In genomic region chr3:111319598-111319997, GRCh38 we compare ENCODE assay signal across 25 cellular contexts.
"Had no signal": no experiment of that assay in that cellular context is flagged by ENCODE, and none has a peak within 500 bp of the region (broad histone marks: within the 10 kb centered on the region; RNA-seq: fewer than 3 reads in every experiment).

No MANE protein-coding gene starts in this region.

- ATAC-seq: activated CD8-positive, alpha-beta T cell treated with anti-CD3 and anti-CD28 coated beads, Interleukin-2, amount 10 ng/mL, durations not matched to agents 7 days and 5 days; activated T-helper 17 cell treated with anti-CD3 and anti-CD28 coated beads, Interleukin-2, amount 50 U/mL, for 72 hours; effector memory CD8-positive, alpha-beta T cell; gastrocnemius medialis; left ventricle myocardium superior; natural killer cell had no signal

- H3K4me3 Mint-ChIP-seq: activated CD8-positive, alpha-beta T cell treated with anti-CD3 and anti-CD28 coated beads, Interleukin-2, amount 10 ng/mL, durations not matched to agents 7 days and 5 days; activated naive CD8-positive, alpha-beta T cell treated with anti-CD3 and anti-CD28 coated beads, Interleukin-2, amount 10 ng/mL, durations not matched to agents 7 days and 5 days; activated T-helper 17 cell treated with anti-CD3 and anti-CD28 coated beads, Interleukin-2, amount 50 U/mL, for 72 hours; central memory CD8-positive, alpha-beta T cell; natural killer cell; type B pancreatic cell had no signal

- H3K27ac Mint-ChIP-seq: activated CD8-positive, alpha-beta T cell treated with anti-CD3 and anti-CD28 coated beads, Interleukin-2, amount 10 ng/mL, durations not matched to agents 7 days and 5 days; activated naive CD8-positive, alpha-beta T cell treated with anti-CD3 and anti-CD28 coated beads, Interleukin-2, amount 10 ng/mL, durations not matched to agents 7 days and 5 days; activated T-helper 17 cell treated with anti-CD3 and anti-CD28 coated beads, Interleukin-2, amount 50 U/mL, for 72 hours; effector memory CD8-positive, alpha-beta T cell; natural killer cell; progenitor cell of endocrine pancreas; type B pancreatic cell had no signal

- H3K4me1 ChIP-seq: breast epithelium, colonic mucosa had no signal

- H3K36me3 Mint-ChIP-seq: natural killer cell, type B pancreatic cell had no signal

- DNase-seq: activated CD4-positive, alpha-beta T cell treated with anti-CD3 and anti-CD28 coated beads for 1 hour; activated CD4-positive, alpha-beta T cell treated with anti-CD3 and anti-CD28 coated beads, Interleukin-2, amount 50 U/mL, for 1 hour; activated CD8-positive, alpha-beta T cell treated with anti-CD3 and anti-CD28 coated beads, Interleukin-2, amount 10 ng/mL, durations not matched to agents 7 days and 5 days; activated naive CD4-positive, alpha-beta T cell; activated naive CD8-positive, alpha-beta T cell treated with anti-CD3 and anti-CD28 coated beads, Interleukin-2, amount 10 ng/mL, durations not matched to agents 7 days and 5 days; amniotic stem cell; colonic mucosa; dorsolateral prefrontal cortex; effector memory CD8-positive, alpha-beta T cell; gastrocnemius medialis; hippocampal formation; left ventricle myocardium superior; midbrain; natural killer cell; retina; stimulated activated CD4-positive, alpha-beta T cell treated with anti-CD3 and anti-CD28 coated beads, Interleukin-4, amount 100 ng/mL, for 24 hours; stimulated activated naive CD4-positive, alpha-beta T cell treated with Interleukin-2 at 50 U/mL for 16 hours; T-helper 9 cell had no signal

- H3K36me3 ChIP-seq: breast epithelium, colonic mucosa, esophagus muscularis mucosa, gastrocnemius medialis, thoracic aorta had no signal

- H3K27me3 ChIP-seq: breast epithelium, colonic mucosa, dorsolateral prefrontal cortex, esophagus muscularis mucosa, gastrocnemius medialis had no signal

- H3K4me3 ChIP-seq: breast epithelium, colonic mucosa, dorsolateral prefrontal cortex, esophagus muscularis mucosa, gastrocnemius medialis, thoracic aorta had no signal

- H3K27ac ChIP-seq: breast epithelium, colonic mucosa, dorsolateral prefrontal cortex, esophagus muscularis mucosa, gastrocnemius medialis, thoracic aorta had no signal

- H3K9me3 ChIP-seq: breast epithelium, colonic mucosa, esophagus muscularis mucosa, gastrocnemius medialis, thoracic aorta had no signal

- H3K27me3 Mint-ChIP-seq: activated naive CD8-positive, alpha-beta T cell treated with anti-CD3 and anti-CD28 coated beads, Interleukin-2, amount 10 ng/mL, durations not matched to agents 7 days and 5 days; activated T-helper 17 cell treated with anti-CD3 and anti-CD28 coated beads, Interleukin-2, amount 50 U/mL, for 72 hours; central memory CD8-positive, alpha-beta T cell; effector memory CD8-positive, alpha-beta T cell; progenitor cell of endocrine pancreas; type B pancreatic cell had no signal

- H3K9me3 Mint-ChIP-seq: activated T-helper 17 cell treated with anti-CD3 and anti-CD28 coated beads, Interleukin-2, amount 50 U/mL, for 72 hours; central memory CD8-positive, alpha-beta T cell; effector memory CD8-positive, alpha-beta T cell; natural killer cell; type B pancreatic cell had no signal
